14 cellular contexts compared by ENCODE assay signal in genomic region chr18:79718878-79719477, GRCh38.
"Had no signal": no experiment of that assay in that cellular context is flagged by ENCODE, and none has a peak within 500 bp of the region (broad histone marks: within the 10 kb centered on the region; RNA-seq: fewer than 3 reads in every experiment).

No MANE protein-coding gene starts in this region.

- H3K27ac Mint-ChIP-seq: activated B cell treated with CpG ODN at 0.5 μM for 24 hours; activated naive CD4-positive, alpha-beta T cell treated with anti-CD3 and anti-CD28 coated beads, Interleukin-2, amount 50 U/mL, for 24 hours had no signal

- H3K27ac ChIP-seq: ascending aorta, thyroid gland had no signal

- H3K27me3 Mint-ChIP-seq: activated B cell treated with CpG ODN at 0.5 μM for 24 hours; activated CD8-positive, alpha-beta memory T cell treated with anti-CD3 and anti-CD28 coated beads, Interleukin-2, amount 10 ng/mL, durations not matched to agents 7 days and 5 days; activated naive CD4-positive, alpha-beta T cell treated with anti-CD3 and anti-CD28 coated beads, Interleukin-2, amount 50 U/mL, for 24 hours; naive thymus-derived CD4-positive, alpha-beta T cell had no signal

- H3K9me3 Mint-ChIP-seq: activated B cell treated with CpG ODN at 0.5 μM for 24 hours; activated naive CD4-positive, alpha-beta T cell treated with anti-CD3 and anti-CD28 coated beads, Interleukin-2, amount 50 U/mL, for 24 hours had no signal

- H3K4me3 ChIP-seq: ascending aorta, thyroid gland had no signal

- H3K4me3 Mint-ChIP-seq: activated B cell treated with CpG ODN at 0.5 μM for 24 hours; activated CD8-positive, alpha-beta memory T cell treated with anti-CD3 and anti-CD28 coated beads, Interleukin-2, amount 10 ng/mL, durations not matched to agents 7 days and 5 days; activated naive CD4-positive, alpha-beta T cell treated with anti-CD3 and anti-CD28 coated beads, Interleukin-2, amount 50 U/mL, for 24 hours; naive thymus-derived CD4-positive, alpha-beta T cell had no signal

- H3K9me3 ChIP-seq: ascending aorta, SK-N-SH, thyroid gland had no signal

- H3K4me1 ChIP-seq: ascending aorta had no signal

- H3K4me1 Mint-ChIP-seq: activated B cell treated with CpG ODN at 0.5 μM for 24 hours; activated naive CD4-positive, alpha-beta T cell treated with anti-CD3 and anti-CD28 coated beads, Interleukin-2, amount 50 U/mL, for 24 hours had no signal

- H3K27me3 ChIP-seq: ascending aorta, thyroid gland had no signal

- ATAC-seq: activated CD8-positive, alpha-beta memory T cell treated with anti-CD3 and anti-CD28 coated beads, Interleukin-2, amount 10 ng/mL, durations not matched to agents 7 days and 5 days; naive thymus-derived CD4-positive, alpha-beta T cell had no signal

- H3K9ac ChIP-seq: SK-N-SH had no signal

- DNase-seq: activated B cell treated with CpG ODN at 0.5 μM for 24 hours; activated CD4-positive, alpha-beta T cell treated with anti-CD3 and anti-CD28 coated beads, Interleukin-2, amount 50 U/mL, for 1 hour; activated CD8-positive, alpha-beta memory T cell treated with anti-CD3 and anti-CD28 coated beads, Interleukin-2, amount 10 ng/mL, durations not matched to agents 7 days and 5 days; activated effector memory CD4-positive, alpha-beta T cell treated with Interleukin-2 at 50 U/mL for 16 hours; effector memory CD4-positive, alpha-beta T cell; mesenchymal stem cell; naive thymus-derived CD4-positive, alpha-beta T cell; occipital lobe; retina; SK-N-SH; stimulated activated naive CD4-positive, alpha-beta T cell treated with Interleukin-2 at 50 U/mL for 16 hours; thyroid gland had no signal
